In genomic region chr16:66551788-66552287, GRCh38 we compare ENCODE assay signal across 8 cellular contexts. TPM values are rescaled to one million over a fixed set of nuclear protein-coding genes. Genes with fewer than 3 reads are reported as not detected.
A peak's percentile ranks its signal among the peaks of the same experiment; 100 is the strongest.
DNase-seq lines count a peak whose midpoint lies in the region; ATAC-seq and TF ChIP-seq lines count a peak whose summit lies in the region.

No MANE protein-coding gene starts in this region.

- H3K27ac Mint-ChIP-seq in IgD-negative memory B cell, result peak overlapping the region; percentile 93 to 99 (median 98)
- peak overlapping the region; percentile 90 to 95 (median 91) for H3K27ac Mint-ChIP-seq in nephron

- H3K4me1 Mint-ChIP-seq in IgD-negative memory B cell (peaks cover 50 to 75% (median 68%) of the 10 kb centered on the region in 3 donors), nephron (peaks cover 63% of the 10 kb centered on the region)

- POLR2A ChIA-PET in GM10248 (lab: Yijun Ruan, JAX), result interaction anchor here (0.6 kb wide), 1 partner anchor 195 kb away, joined by 3 read pairs; no protein-coding TSS in a partner anchor

- H3K4me3 ChIP-seq in GM08714 (ENCODE audit: low read length), result peak overlapping the region; percentile 36; the same call in 1 of the 2 replicates
- H3K4me3 ChIP-seq in choroid plexus epithelial cell (ENCODE audit: low read depth, low read length), result peak overlapping the region; percentile 84

- H3K9me3 Mint-ChIP-seq in IgD-negative memory B cell (no peaks in the 10 kb centered on the region), nephron (no peaks in the 10 kb centered on the region)

- CTCF ChIA-PET in GM10248 (lab: Yijun Ruan, JAX), result interaction anchor here (1.0 to 5.3 kb wide), 17 partner anchors 9 to 99 kb away, joined by 3 to 33 read pairs (median 4); no protein-coding TSS in a partner anchor

- no peak for DNase-seq in choroid plexus epithelial cell (ENCODE audit: low read depth)
- no peak for DNase-seq in GM10248 (ENCODE audit: extremely low spot score)
- DNase-seq in NCI-H2081 (lab: John Stamatoyannopoulos, UW), result no peak
- DNase-seq in NCI-H2029 treated with DMSO at 0.1 percent for 48 hours (lab: John Stamatoyannopoulos, UW), result no peak

- TF ChIP-seq CTCF in choroid plexus epithelial cell (conservative IDR thresholded peaks at IDR 0.05; ENCODE audit: low read depth, low read length) (no peak), nephron (IDR thresholded peaks at IDR 0.05; ENCODE audit: unreplicated experiment in 3 of 3) (no peak), GM10248 (IDR thresholded peaks at IDR 0.05; ENCODE audit: control extremely low read depth, extremely low read depth, low read depth, missing control alignments) (no peak)

- H3K4me3 Mint-ChIP-seq in IgD-negative memory B cell (peak overlapping the region; percentile 89 to 99 (median 98)), nephron (peak overlapping the region; percentile 90 to 93 (median 92))

- H3K36me3 Mint-ChIP-seq in IgD-negative memory B cell, result peaks cover 6% of the 10 kb centered on the region
- peaks cover 33% of the 10 kb centered on the region for H3K36me3 Mint-ChIP-seq in nephron (ENCODE audit: low read depth)

- ATAC-seq in GM21786 (IDR thresholded peaks at IDR 0.05; ENCODE audit: unreplicated experiment), result no peak

- H3K27me3 Mint-ChIP-seq in IgD-negative memory B cell, result no peaks in the 10 kb centered on the region
- H3K27me3 Mint-ChIP-seq in nephron (ENCODE audit: low read depth), result no peaks in the 10 kb centered on the region

RNA-seq across cellular contexts. Expression of gene CKLF, which starts 0.5 kb away (rescaled TPM):
- 50.8 TPM for polyA plus RNA-seq in IgD-negative memory B cell

RNA-seq across cellular contexts. Expression of gene TK2, which starts 1.9 kb away (rescaled TPM):
- polyA plus RNA-seq in IgD-negative memory B cell, result 1.6 TPM

RNA-seq across cellular contexts. Expression of gene CMTM1, which starts 14.4 kb away (rescaled TPM):
- not detected for polyA plus RNA-seq in IgD-negative memory B cell

RNA-seq across cellular contexts. Expression of gene CMTM2, which starts 27.4 kb away (rescaled TPM):
- polyA plus RNA-seq in IgD-negative memory B cell, result not detected

RNA-seq across cellular contexts. Expression of gene CMTM3, which starts 52.7 kb away (rescaled TPM):
- polyA plus RNA-seq in IgD-negative memory B cell, result 5.2 TPM
